25 cellular contexts compared by ENCODE assay signal in genomic region chr12:112421363-112421762, GRCh38. TPM values are rescaled to one million over a fixed set of nuclear protein-coding genes. Genes with fewer than 3 reads are reported as not detected.
A peak's percentile ranks its signal among the peaks of the same experiment; 100 is the strongest.
DNase-seq lines count a peak whose midpoint lies in the region; ATAC-seq, FAIRE-seq and TF ChIP-seq lines count a peak whose summit lies in the region.
"Had no signal": no experiment of that assay in that cellular context is flagged by ENCODE, and none has a peak within 500 bp of the region (broad histone marks: within the 10 kb centered on the region; RNA-seq: fewer than 3 reads in every experiment).

No MANE protein-coding gene starts in this region.

- H3K9me3 Mint-ChIP-seq in naive thymus-derived CD4-positive, alpha-beta T cell, result peaks cover 0 to 5% (median 0%) of the 10 kb centered on the region in 11 donors
- H3K9me3 Mint-ChIP-seq: activated naive CD4-positive, alpha-beta T cell treated with anti-CD3 and anti-CD28 coated beads, Interleukin-2, amount 50 U/mL, for 24 hours; memory B cell; T-cell had no signal

- DNase-seq in HepG2 (ENCODE audit: low spot score), result no peak
- no peak for DNase-seq in right lobe of liver
- no peak for DNase-seq in naive thymus-derived CD4-positive, alpha-beta T cell
- DNase-seq in tibial nerve (ENCODE audit: low spot score in 2 of 2), result no peak
- DNase-seq in posterior vena cava (ENCODE audit: low spot score), result no peak
- DNase-seq: activated CD4-positive, alpha-beta T cell treated with anti-CD3 and anti-CD28 coated beads for 1 hour; cerebellar nuclear complex; head of caudate nucleus; NCI-H146; NCI-H524; NK-92 treated with Interleukin-12 subunit alpha and Interleukin-12 subunit beta, amount 100 ng/mL, for 24 hours; occipital lobe; Peyer's patch; SIG-M5; small intestine; stimulated activated CD4-positive, alpha-beta T cell treated with anti-CD3 and anti-CD28 coated beads, Interleukin-1b, Interleukin-23, amount 100 ng/mL, for 48 hours; T-cell had no signal

- no peak for TF ChIP-seq EP300 in HepG2 (IDR thresholded peaks at IDR 0.05; ENCODE audit: low read depth in 2 of 2, low read length in 2 of 2)
- no peak for TF ChIP-seq EP300 in HepG2 (CRISPR knock-in tag; IDR thresholded peaks at IDR 0.05; ENCODE audit: borderline replicate concordance)
- no peak for TF ChIP-seq EP300 in tibial nerve (IDR thresholded peaks at IDR 0.05)

- BruUV-seq in HepG2 (replicated peaks; lab: Mats Ljungman, UMichigan), result no TSS peak

- H3K27me3 ChIP-seq in HepG2 (ENCODE audit: control insufficient read depth in 1 of 2, insufficient read depth in 2 of 2, low read length in 2 of 2) (no peaks in the 10 kb centered on the region; a peak in 1 of 5 replicates), right lobe of liver (no peaks in the 10 kb centered on the region), SU-DHL-6 (ENCODE audit: low read length) (no peaks in the 10 kb centered on the region), tibial nerve (no peaks in the 10 kb centered on the region)
- H3K27me3 ChIP-seq in naive thymus-derived CD4-positive, alpha-beta T cell (ENCODE audit: control insufficient read depth in 2 of 2, insufficient read depth in 2 of 2, low read length in 2 of 2), result no peaks in the 10 kb centered on the region
- H3K27me3 ChIP-seq: Peyer's patch had no signal

- no peaks in the 10 kb centered on the region for H3K9me2 ChIP-seq in SU-DHL-6 (replicated peaks; ENCODE audit: insufficient read depth, low read length)

- peak overlapping the region in 7 of 10 donors; percentile 8 to 99 (median 92) for H3K4me3 Mint-ChIP-seq in naive thymus-derived CD4-positive, alpha-beta T cell
- H3K4me3 Mint-ChIP-seq: memory B cell had no signal

- no peak overlapping the region for H3K9ac ChIP-seq in HepG2 (ENCODE audit: insufficient read depth, low read depth, low read length)
- no peak overlapping the region for H3K9ac ChIP-seq in SU-DHL-6 (ENCODE audit: low read length)

- CTCF ChIA-PET in HepG2 (lab: Yijun Ruan, JAX; ENCODE audit: low intra/inter-chr PET ratio, low total read pairs), result no interaction called here
- CTCF ChIA-PET in naive thymus-derived CD4-positive, alpha-beta T cell (lab: Charles Lee), result no interaction called here

- 95% methylated on average over 1 of the region's 1 CpG for WGBS in HepG2 (ENCODE audit: low lambda C conversion rate)
- WGBS in right lobe of liver (ENCODE audit: insufficient coverage, low coverage, low lambda C conversion rate, missing lambda C conversion rate), result 100% methylated on average over 1 of the region's 1 CpG
- 91 to 100% methylated on average over 1 of the region's 1 CpG for WGBS in tibial nerve, 2 donors

- intact Hi-C loops in HepG2 (cut with micrococcal nuclease; ENCODE audit: unreplicated experiment) (no loop called here), right lobe of liver (cut with DNase I) (no loop called here), posterior vena cava (cut with DNase I) (no loop called here)
- intact Hi-C loops in naive thymus-derived CD4-positive, alpha-beta T cell (cut with micrococcal nuclease), result no loop called here

- no peak overlapping the region; the same call in 1 of the 2 replicates for H3K4me2 ChIP-seq in HepG2 (ENCODE audit: low read depth, low read length)
- peak overlapping the region; percentile 34 for H3K4me2 ChIP-seq in SU-DHL-6 (ENCODE audit: low read depth, low read length, poor library complexity, severe bottlenecking)

- H3K27ac ChIP-seq in HepG2 (ENCODE audit: extremely low read length, insufficient read depth, low read length), result no peak overlapping the region
- H3K27ac ChIP-seq in right lobe of liver, result peak overlapping the region in 1 of 3 donors; percentile 87
- no peak overlapping the region for H3K27ac ChIP-seq in SU-DHL-6 (ENCODE audit: low read depth, low read length)
- no peak overlapping the region for H3K27ac ChIP-seq in naive thymus-derived CD4-positive, alpha-beta T cell (ENCODE audit: low read depth, low read length)
- peak overlapping the region in 3 of 4 donors; percentile 48 to 99 (median 97) for H3K27ac ChIP-seq in tibial nerve
- H3K27ac ChIP-seq: C4-2B, thoracic aorta had no signal

- ATAC-seq in HepG2 (no peak), right lobe of liver (no peak), HG03025 (IDR thresholded peaks at IDR 0.05; ENCODE audit: low FRiP score, unreplicated experiment) (no peak), GM21360 (IDR thresholded peaks at IDR 0.05; ENCODE audit: unreplicated experiment) (no peak)
- no peak for ATAC-seq in naive thymus-derived CD4-positive, alpha-beta T cell
- ATAC-seq: T-cell had no signal

- no peaks in the 10 kb centered on the region; the same call in 1 of the 2 replicates for H3F3A ChIP-seq in SU-DHL-6 (ENCODE audit: insufficient read depth)

- no peak overlapping the region for H2AFZ ChIP-seq in HepG2 (ENCODE audit: low read length)
- H2AFZ ChIP-seq in SU-DHL-6 (ENCODE audit: low read depth, low read length, severe bottlenecking), result no peak overlapping the region

- H3K79me2 ChIP-seq in HepG2 (ENCODE audit: insufficient read depth, low read length) (peaks cover 60% of the 10 kb centered on the region), SU-DHL-6 (ENCODE audit: insufficient read depth, low read length) (peaks cover 75% of the 10 kb centered on the region)

- H3K27ac Mint-ChIP-seq in naive thymus-derived CD4-positive, alpha-beta T cell, result peak overlapping the region in 2 of 9 donors; percentile 25 to 82
- H3K27ac Mint-ChIP-seq: activated naive CD4-positive, alpha-beta T cell treated with anti-CD3 and anti-CD28 coated beads, Interleukin-2, amount 50 U/mL, for 24 hours; memory B cell; T-cell had no signal

- H4K20me1 ChIP-seq in HepG2 (ENCODE audit: insufficient read depth, low read length) (peaks cover 5% of the 10 kb centered on the region; the same call in 1 of the 2 replicates), SU-DHL-6 (ENCODE audit: low read depth, low read length) (peaks cover 9% of the 10 kb centered on the region)

- H3K4me1 Mint-ChIP-seq in naive thymus-derived CD4-positive, alpha-beta T cell, result peaks cover 26 to 62% (median 53%) of the 10 kb centered on the region in 7 donors

- no peaks in the 10 kb centered on the region for H3K9me3 ChIP-seq in HepG2 (ENCODE audit: low read length)
- no peaks in the 10 kb centered on the region for H3K9me3 ChIP-seq in right lobe of liver
- no peaks in the 10 kb centered on the region for H3K9me3 ChIP-seq in SU-DHL-6 (ENCODE audit: insufficient read depth, low read length)
- no peaks in the 10 kb centered on the region for H3K9me3 ChIP-seq in naive thymus-derived CD4-positive, alpha-beta T cell (ENCODE audit: control insufficient read depth in 2 of 3, low read length in 3 of 3)
- H3K9me3 ChIP-seq in tibial nerve, result no peaks in the 10 kb centered on the region
- H3K9me3 ChIP-seq: Peyer's patch, thoracic aorta had no signal

- TF ChIP-seq POLR2A in HepG2 (IDR thresholded peaks at IDR 0.05; ENCODE audit: insufficient read depth in 1 of 2, low read depth in 2 of 2, low read length in 2 of 2) (no peak), right lobe of liver (IDR thresholded peaks at IDR 0.05) (no peak), tibial nerve (IDR thresholded peaks at IDR 0.05) (no peak)

- POLR2A ChIA-PET in HepG2 (lab: Yijun Ruan, JAX), result no interaction called here
- POLR2A ChIA-PET in naive thymus-derived CD4-positive, alpha-beta T cell (lab: Charles Lee), result no interaction called here

- peaks cover 0 to 5% (median 3%) of the 10 kb centered on the region in 5 donors for H3K36me3 Mint-ChIP-seq in naive thymus-derived CD4-positive, alpha-beta T cell
- H3K36me3 Mint-ChIP-seq: memory B cell, T-cell had no signal

- in situ Hi-C loops in HepG2 (cut with HindIII; ENCODE audit: extremely low pct_ligation_motif_present, low pct_unique_long_range_greater_than_20kb), result no loop called here

- no peak for TF ChIP-seq RAD21 in HepG2 (CRISPR knock-in tag; IDR thresholded peaks at IDR 0.05)

- peaks cover 56% of the 10 kb centered on the region for H3K4me1 ChIP-seq in HepG2 (ENCODE audit: insufficient read depth, low read length)
- H3K4me1 ChIP-seq in right lobe of liver, result peaks cover 0 to 54% (median 18%) of the 10 kb centered on the region in 4 donors
- peaks cover 30 to 37% of the 10 kb centered on the region in 2 donors for H3K4me1 ChIP-seq in naive thymus-derived CD4-positive, alpha-beta T cell (ENCODE audit: control insufficient read depth in 2 of 2, insufficient read depth in 2 of 2, low read length in 2 of 2)
- peaks cover 0 to 67% (median 37%) of the 10 kb centered on the region in 4 donors for H3K4me1 ChIP-seq in tibial nerve

- H3K4me3 ChIP-seq in HepG2 (replicated peaks in 1 of 3; ENCODE audit: insufficient read depth in 1 of 3, low read depth in 2 of 3, low read length in 3 of 3) (no peak overlapping the region), right lobe of liver (no peak overlapping the region), SU-DHL-6 (ENCODE audit: insufficient read depth, low read length, poor library complexity, severe bottlenecking) (no peak overlapping the region), tibial nerve (no peak overlapping the region)
- H3K4me3 ChIP-seq in naive thymus-derived CD4-positive, alpha-beta T cell (ENCODE audit: low read length), result no peak overlapping the region
- H3K4me3 ChIP-seq: Peyer's patch, thoracic aorta had no signal

- no peak for FAIRE-seq in HepG2 (lab: Jason Lieb, UNC)
- FAIRE-seq: D721Med, small intestine had no signal

- no peak for TF ChIP-seq CTCF in HepG2 (CRISPR knock-in tag; IDR thresholded peaks at IDR 0.05)
- no peak for TF ChIP-seq CTCF in right lobe of liver (IDR thresholded peaks at IDR 0.05)
- TF ChIP-seq CTCF in SU-DHL-6 (IDR thresholded peaks at IDR 0.05; ENCODE audit: insufficient read depth, low read length, poor library complexity, severe bottlenecking), result no peak
- TF ChIP-seq CTCF in tibial nerve (IDR thresholded peaks at IDR 0.05), result no peak

- no peaks in the 10 kb centered on the region for H3K27me3 Mint-ChIP-seq in naive thymus-derived CD4-positive, alpha-beta T cell
- H3K27me3 Mint-ChIP-seq: activated naive CD4-positive, alpha-beta T cell treated with anti-CD3 and anti-CD28 coated beads, Interleukin-2, amount 50 U/mL, for 24 hours; memory B cell; T-cell had no signal

- H3K36me3 ChIP-seq in HepG2 (replicated peaks in 1 of 2; ENCODE audit: control insufficient read depth in 1 of 2, insufficient read depth in 2 of 2, low read length in 2 of 2), result no peaks in the 10 kb centered on the region; a peak in 1 of 5 replicates
- no peaks in the 10 kb centered on the region for H3K36me3 ChIP-seq in right lobe of liver
- H3K36me3 ChIP-seq in SU-DHL-6 (ENCODE audit: low read length), result no peaks in the 10 kb centered on the region
- H3K36me3 ChIP-seq in naive thymus-derived CD4-positive, alpha-beta T cell (ENCODE audit: control insufficient read depth in 2 of 3, insufficient read depth in 3 of 3, low read length in 3 of 3), result peaks cover 0 to 7% (median 0%) of the 10 kb centered on the region in 3 experiments
- no peaks in the 10 kb centered on the region for H3K36me3 ChIP-seq in tibial nerve
- H3K36me3 ChIP-seq: Peyer's patch, thoracic aorta had no signal

RNA-seq across cellular contexts. Expression of gene PTPN11, which starts 2.6 kb away (rescaled TPM):
- total RNA-seq in HepG2 (2016; rRNA removed; fragmentation: Illumina TruSeq; extraction: Trizol) (63.5 and 101 TPM in 2 replicates), right lobe of liver (10 to 100 TPM; 66.4 to 77.7 (median 68.6) TPM), tibial nerve (100 to 1,000 TPM in 3 of 4 donors, 10 to 100 TPM in 1; 90.6 to 136 (median 110) TPM), posterior vena cava (100 to 1,000 TPM; 139 to 204 TPM)
- 33.6 and 33.7 TPM in 2 replicates for total RNA-seq in HepG2 (2016; cell fraction: cytosol; rRNA removed; fragmentation: Illumina TruSeq; extraction: Trizol; ENCODE audit: low read depth)
- 63.2 and 92.9 TPM in 2 replicates for total RNA-seq in HepG2 (2016; cell fraction: insoluble cytoplasmic fraction; rRNA removed; fragmentation: Illumina TruSeq; extraction: Trizol)
- total RNA-seq in HepG2 (2016; cell fraction: membrane; rRNA removed; fragmentation: Illumina TruSeq; extraction: Trizol), result 52.7 and 53.2 TPM in 2 replicates
- 39.5 and 46.8 TPM in 2 replicates for total RNA-seq in HepG2 (2016; cell fraction: nucleus; rRNA removed; fragmentation: Illumina TruSeq; extraction: Trizol)
- 26.7 and 30.0 TPM in 2 replicates for polyA plus RNA-seq in HepG2 (2011; rRNA removed)
- 27.0 and 32.0 TPM in 2 replicates for polyA plus RNA-seq in HepG2 (2011; cell fraction: cytosol; rRNA removed)
- 16.5 and 17.7 TPM in 2 replicates for polyA plus RNA-seq in HepG2 (2011; cell fraction: nucleus; rRNA removed)
- 36.3 and 36.9 TPM in 2 replicates for polyA plus RNA-seq in HepG2 (2012)
- 5.9 and 6.2 TPM in 2 replicates for polyA plus RNA-seq in HepG2 (2016; cell fraction: cytosol; fragmentation: Illumina TruSeq; extraction: Trizol; ENCODE audit: low read depth)
- polyA plus RNA-seq in HepG2 (2016; cell fraction: insoluble cytoplasmic fraction; fragmentation: Illumina TruSeq; extraction: Trizol; ENCODE audit: low read depth), result 68.9 and 69.6 TPM in 2 replicates
- 11.9 and 14.6 TPM in 2 replicates for polyA plus RNA-seq in HepG2 (2016; cell fraction: membrane; fragmentation: Illumina TruSeq; extraction: Trizol; ENCODE audit: low read depth)
- polyA plus RNA-seq in HepG2 (2016; cell fraction: nucleus; fragmentation: Illumina TruSeq; extraction: Trizol; ENCODE audit: insufficient read depth, low read depth), result 40.4 and 40.7 TPM in 2 replicates
- polyA minus RNA-seq in HepG2 (2011; rRNA and poly(A)+ RNA removed; ENCODE audit: low replicate concordance), result 22.4 and 59.7 TPM in 2 replicates
- 34.5 and 43.4 TPM in 2 replicates for polyA minus RNA-seq in HepG2 (2011; cell fraction: cytosol; rRNA and poly(A)+ RNA removed)
- 26.8 and 30.5 TPM in 2 replicates for polyA minus RNA-seq in HepG2 (2011; cell fraction: nucleus; rRNA and poly(A)+ RNA removed)
- 10 to 100 TPM; 43.5 to 94.7 (median 46.7) TPM for total RNA-seq in naive thymus-derived CD4-positive, alpha-beta T cell
- polyA plus RNA-seq in naive thymus-derived CD4-positive, alpha-beta T cell, result 10 to 100 TPM; 70.2 to 78.1 TPM

RNA-seq across cellular contexts. Expression of gene RPL6, which starts 12.0 kb away (rescaled TPM):
- total RNA-seq in HepG2 (2016; rRNA removed; fragmentation: Illumina TruSeq; extraction: Trizol) (1,551 and 2,121 TPM in 2 replicates), right lobe of liver (100 to 1,000 TPM; 393 to 887 (median 470) TPM), tibial nerve (1,000 to 10,000 TPM in 3 of 4 donors, 100 to 1,000 TPM in 1; 947 to 1,473 (median 1,061) TPM), posterior vena cava (100 to 1,000 TPM; 889 to 892 TPM)
- 1,569 and 1,799 TPM in 2 replicates for total RNA-seq in HepG2 (2016; cell fraction: cytosol; rRNA removed; fragmentation: Illumina TruSeq; extraction: Trizol; ENCODE audit: low read depth)
- total RNA-seq in HepG2 (2016; cell fraction: insoluble cytoplasmic fraction; rRNA removed; fragmentation: Illumina TruSeq; extraction: Trizol), result 1,519 and 2,147 TPM in 2 replicates
- total RNA-seq in HepG2 (2016; cell fraction: membrane; rRNA removed; fragmentation: Illumina TruSeq; extraction: Trizol), result 3,064 and 3,242 TPM in 2 replicates
- 617 and 644 TPM in 2 replicates for total RNA-seq in HepG2 (2016; cell fraction: nucleus; rRNA removed; fragmentation: Illumina TruSeq; extraction: Trizol)
- 1,589 and 1,719 TPM in 2 replicates for polyA plus RNA-seq in HepG2 (2011; rRNA removed)
- 1,215 and 1,505 TPM in 2 replicates for polyA plus RNA-seq in HepG2 (2011; cell fraction: cytosol; rRNA removed)
- 260 and 378 TPM in 2 replicates for polyA plus RNA-seq in HepG2 (2011; cell fraction: nucleus; rRNA removed)
- polyA plus RNA-seq in HepG2 (2012), result 1,569 and 1,801 TPM in 2 replicates
- polyA plus RNA-seq in HepG2 (2016; cell fraction: cytosol; fragmentation: Illumina TruSeq; extraction: Trizol; ENCODE audit: low read depth), result 2,496 and 2,739 TPM in 2 replicates
- polyA plus RNA-seq in HepG2 (2016; cell fraction: insoluble cytoplasmic fraction; fragmentation: Illumina TruSeq; extraction: Trizol; ENCODE audit: low read depth), result 2,631 and 2,728 TPM in 2 replicates
- 3,716 and 3,916 TPM in 2 replicates for polyA plus RNA-seq in HepG2 (2016; cell fraction: membrane; fragmentation: Illumina TruSeq; extraction: Trizol; ENCODE audit: low read depth)
- 1,083 and 1,121 TPM in 2 replicates for polyA plus RNA-seq in HepG2 (2016; cell fraction: nucleus; fragmentation: Illumina TruSeq; extraction: Trizol; ENCODE audit: insufficient read depth, low read depth)
- polyA minus RNA-seq in HepG2 (2011; rRNA and poly(A)+ RNA removed; ENCODE audit: low replicate concordance), result 207 and 602 TPM in 2 replicates
- 269 and 339 TPM in 2 replicates for polyA minus RNA-seq in HepG2 (2011; cell fraction: cytosol; rRNA and poly(A)+ RNA removed)
- 197 and 255 TPM in 2 replicates for polyA minus RNA-seq in HepG2 (2011; cell fraction: nucleus; rRNA and poly(A)+ RNA removed)
- total RNA-seq in naive thymus-derived CD4-positive, alpha-beta T cell, result 1,000 to 10,000 TPM; 1,134 to 1,668 (median 1,601) TPM
- 100 to 1,000 TPM; 697 to 787 TPM for polyA plus RNA-seq in naive thymus-derived CD4-positive, alpha-beta T cell

RNA-seq across cellular contexts. Expression of gene HECTD4, which starts 39.1 kb away (rescaled TPM):
- total RNA-seq in HepG2 (2016; rRNA removed; fragmentation: Illumina TruSeq; extraction: Trizol), result 11.4 and 13.7 TPM in 2 replicates
- total RNA-seq in HepG2 (2016; cell fraction: cytosol; rRNA removed; fragmentation: Illumina TruSeq; extraction: Trizol; ENCODE audit: low read depth), result 11.3 and 14.3 TPM in 2 replicates
- total RNA-seq in HepG2 (2016; cell fraction: insoluble cytoplasmic fraction; rRNA removed; fragmentation: Illumina TruSeq; extraction: Trizol), result 10.5 and 12.2 TPM in 2 replicates
- total RNA-seq in HepG2 (2016; cell fraction: membrane; rRNA removed; fragmentation: Illumina TruSeq; extraction: Trizol), result 9.8 and 10.9 TPM in 2 replicates
- 25.6 and 28.3 TPM in 2 replicates for total RNA-seq in HepG2 (2016; cell fraction: nucleus; rRNA removed; fragmentation: Illumina TruSeq; extraction: Trizol)
- 8.0 and 9.0 TPM in 2 replicates for polyA plus RNA-seq in HepG2 (2011; rRNA removed)
- polyA plus RNA-seq in HepG2 (2011; cell fraction: cytosol; rRNA removed), result 2.9 and 3.0 TPM in 2 replicates
- 38.9 and 47.2 TPM in 2 replicates for polyA plus RNA-seq in HepG2 (2011; cell fraction: nucleus; rRNA removed)
- 14.6 and 17.7 TPM in 2 replicates for polyA plus RNA-seq in HepG2 (2012)
- 0.88 and 1.8 TPM in 2 replicates for polyA plus RNA-seq in HepG2 (2016; cell fraction: cytosol; fragmentation: Illumina TruSeq; extraction: Trizol; ENCODE audit: low read depth)
- polyA plus RNA-seq in HepG2 (2016; cell fraction: insoluble cytoplasmic fraction; fragmentation: Illumina TruSeq; extraction: Trizol; ENCODE audit: low read depth), result 10.1 and 11.0 TPM in 2 replicates
- polyA plus RNA-seq in HepG2 (2016; cell fraction: membrane; fragmentation: Illumina TruSeq; extraction: Trizol; ENCODE audit: low read depth), result 3.2 and 4.0 TPM in 2 replicates
- polyA plus RNA-seq in HepG2 (2016; cell fraction: nucleus; fragmentation: Illumina TruSeq; extraction: Trizol; ENCODE audit: insufficient read depth, low read depth), result 60.5 and 66.6 TPM in 2 replicates
- 23.1 and 24.7 TPM in 2 replicates for polyA minus RNA-seq in HepG2 (2011; rRNA and poly(A)+ RNA removed; ENCODE audit: low replicate concordance)
- polyA minus RNA-seq in HepG2 (2011; cell fraction: cytosol; rRNA and poly(A)+ RNA removed), result 11.1 and 16.9 TPM in 2 replicates
- polyA minus RNA-seq in HepG2 (2011; cell fraction: nucleus; rRNA and poly(A)+ RNA removed), result 62.1 and 75.8 TPM in 2 replicates
- 10 to 100 TPM; 12.6 to 24.4 (median 19.3) TPM for total RNA-seq in right lobe of liver
- 10 to 100 TPM; 44.9 to 57.7 (median 51.4) TPM for total RNA-seq in naive thymus-derived CD4-positive, alpha-beta T cell
- 1 to 10 TPM; 3.1 to 4.9 TPM for polyA plus RNA-seq in naive thymus-derived CD4-positive, alpha-beta T cell
- 10 to 100 TPM; 43.0 to 70.5 (median 58.5) TPM for total RNA-seq in tibial nerve
- total RNA-seq in posterior vena cava, result 10 to 100 TPM; 46.7 to 47.9 TPM

Comparison
In these comparisons a context has a peak if more than half of its experiments do, and no peak if none do; other contexts are left out.
1. H3K27ac ChIP-seq: peak in tibial nerve (3 of 4); none in HepG2 (single experiment), SU-DHL-6 (single experiment) and naive thymus-derived CD4-positive, alpha-beta T cell (single experiment).